In the genomic region with DNA sequence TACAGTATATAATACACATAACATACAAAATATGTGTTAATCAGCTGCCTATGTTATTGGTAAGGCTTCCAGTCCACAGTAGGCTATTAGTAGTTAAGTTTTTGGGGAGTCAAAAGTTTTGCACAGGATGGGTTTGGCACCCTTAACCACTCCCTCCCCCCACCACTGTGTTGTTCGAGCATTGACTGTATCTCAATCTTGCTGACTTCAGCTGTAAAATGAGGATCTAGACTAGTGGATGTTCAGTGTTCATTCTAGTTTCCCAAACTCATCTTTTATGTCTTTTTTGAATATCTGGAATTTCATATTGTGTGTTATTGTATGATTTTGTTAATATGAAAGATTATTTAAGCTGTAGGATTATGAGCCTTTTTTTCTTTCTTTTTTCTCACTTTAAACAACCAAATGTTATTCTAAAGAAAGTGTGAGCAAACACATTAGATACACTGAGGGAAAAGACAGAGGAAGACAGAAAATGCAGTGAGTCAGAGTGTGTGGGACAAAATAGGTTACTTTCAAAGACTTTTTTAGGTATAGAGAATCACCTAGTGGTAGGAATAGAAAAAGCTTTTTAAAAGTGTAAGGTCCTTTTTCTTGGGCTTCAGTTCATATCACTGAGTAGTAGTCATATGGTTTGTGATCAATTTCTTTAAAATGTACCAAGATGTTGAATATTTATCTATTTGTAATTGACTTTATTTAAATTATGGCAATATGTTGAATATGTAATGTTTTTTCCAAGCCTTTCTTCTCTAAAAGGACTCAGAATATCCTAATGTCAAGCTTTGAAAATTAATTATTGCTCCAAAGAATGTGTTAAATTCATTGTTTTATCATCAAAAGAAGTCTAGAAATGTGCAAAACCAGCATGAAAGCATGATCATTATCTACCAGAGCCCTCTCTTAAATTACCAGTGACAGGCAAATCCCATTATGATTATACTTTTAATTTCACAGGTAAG, we compare ENCODE assay signal across 10 cellular contexts. TPM values are rescaled to one million over a fixed set of nuclear protein-coding genes. Genes with fewer than 3 reads are reported as not detected.
A peak's percentile ranks its signal among the peaks of the same experiment; 100 is the strongest.
DNase-seq lines count a peak whose midpoint lies in the region; FAIRE-seq and TF ChIP-seq lines count a peak whose summit lies in the region.
"Had no signal": no experiment of that assay in that cellular context is flagged by ENCODE, and none has a peak within 500 bp of the region (broad histone marks: within the 10 kb centered on the region; RNA-seq: fewer than 3 reads in every experiment).

No MANE protein-coding gene starts in this region.

- peak; percentile 46 for DNase-seq in NCI-H1436 (lab: John Stamatoyannopoulos, UW)
- DNase-seq in NCI-H1436 treated with DMSO at 0.1 percent for 48 hours (lab: John Stamatoyannopoulos, UW) = no peak
- peak; percentile 65 for DNase-seq in HFFc6
- DNase-seq in NCI-H1694 (lab: John Stamatoyannopoulos, UW) = peak; percentile 43
- DNase-seq in adipocyte (ENCODE audit: low read depth) = peak; percentile 82
- no peak for DNase-seq in keratinocyte (ENCODE audit: low read depth, low spot score)
- DNase-seq in urothelium cell line (ENCODE audit: low spot score) = peak; percentile 35
- no peak for DNase-seq in anterior cingulate cortex (lab: John Stamatoyannopoulos, UW)

- no peaks in the 10 kb centered on the region for H3K79me2 ChIP-seq in keratinocyte (ENCODE audit: control insufficient read depth, insufficient read depth, low read length)

- no peak overlapping the region for H3K4me2 ChIP-seq in keratinocyte (ENCODE audit: control insufficient read depth, extremely low read depth, insufficient read depth, low read depth, low read length)

- dilution Hi-C loops in keratinocyte (cut with MboI; ENCODE audit: extremely low pct_ligation_motif_present, low sequenced_read_pairs) = no loop called here

- H3K27me3 ChIP-seq in adipocyte (replicated peaks; ENCODE audit: control insufficient read depth, insufficient read depth, low read length) (no peaks in the 10 kb centered on the region), keratinocyte (ENCODE audit: control insufficient read depth, extremely low read depth, insufficient read depth, low read length) (no peaks in the 10 kb centered on the region)
- H3K27me3 ChIP-seq: BLaER1 treated with 17β-estradiol and CSF1 and Interleukin-3, amounts not matched to agents 10 nM and 100 nM had no signal

- no peak overlapping the region for H3K4me3 Mint-ChIP-seq in HFFc6
- H3K4me3 Mint-ChIP-seq: activated naive CD8-positive, alpha-beta T cell had no signal

- H3K36me3 ChIP-seq in adipocyte (ENCODE audit: control insufficient read depth, insufficient read depth, low read length, severe bottlenecking) (no peaks in the 10 kb centered on the region), keratinocyte (ENCODE audit: control insufficient read depth in 2 of 2, extremely low read depth in 1 of 2, insufficient read depth in 2 of 2, low read length in 2 of 2) (no peaks in the 10 kb centered on the region)
- H3K36me3 ChIP-seq: BLaER1 treated with 17β-estradiol and CSF1 and Interleukin-3, amounts not matched to agents 10 nM and 100 nM had no signal

- peaks cover 42% of the 10 kb centered on the region for H3K4me1 Mint-ChIP-seq in HFFc6 (ENCODE audit: low read depth)

- H3K36me3 Mint-ChIP-seq in HFFc6 (ENCODE audit: low read depth) = no peaks in the 10 kb centered on the region
- H3K36me3 Mint-ChIP-seq: activated naive CD8-positive, alpha-beta T cell had no signal

- H3K9ac ChIP-seq in adipocyte (ENCODE audit: low read length) (no peak overlapping the region), keratinocyte (ENCODE audit: control insufficient read depth, extremely low read depth, insufficient read depth, low read length) (no peak overlapping the region)
- H3K9ac ChIP-seq: BLaER1 treated with 17β-estradiol and CSF1 and Interleukin-3, amounts not matched to agents 10 nM and 100 nM had no signal

- H2AFZ ChIP-seq in keratinocyte (ENCODE audit: control insufficient read depth, low read length) = no peak overlapping the region

- H3K4me3 ChIP-seq in adipocyte (ENCODE audit: low read length) (no peak overlapping the region), keratinocyte (ENCODE audit: control insufficient read depth in 2 of 3, extremely low read depth in 1 of 3, insufficient read depth in 2 of 3, low read depth in 1 of 3, low read length in 3 of 3) (no peak overlapping the region)
- H3K4me3 ChIP-seq: BLaER1 treated with 17β-estradiol and CSF1 and Interleukin-3, amounts not matched to agents 10 nM and 100 nM had no signal

- no peaks in the 10 kb centered on the region for H3K9me1 ChIP-seq in keratinocyte (ENCODE audit: control insufficient read depth, extremely low read depth, insufficient read depth, low read length)

- no peak for FAIRE-seq in keratinocyte (lab: Jason Lieb, UNC)
- FAIRE-seq in urothelium cell line (lab: Jason Lieb, UNC) = no peak

- peaks cover 21% of the 10 kb centered on the region for H3K4me1 ChIP-seq in adipocyte (ENCODE audit: control insufficient read depth, insufficient read depth, low read length)
- H3K4me1 ChIP-seq in keratinocyte (ENCODE audit: control insufficient read depth, extremely low read depth, insufficient read depth, low read length) = peaks cover 32% of the 10 kb centered on the region

- peak; percentile 94 for TF ChIP-seq CTCF in HFFc6 (IDR thresholded peaks at IDR 0.05)
- peak in 2 of 3 experiments; percentile 59 to 86 for TF ChIP-seq CTCF in keratinocyte (optimal IDR thresholded peaks at IDR 0.05 in 1 of 3, IDR thresholded peaks at IDR 0.05 in 1 of 3, conservative IDR thresholded peaks at IDR 0.05 in 1 of 3; ENCODE audit: extremely low read depth in 1 of 3, insufficient read depth in 2 of 3, low read length in 3 of 3)

- peak overlapping the region; percentile 20; the same call in 1 of the 2 replicates for H3K27ac Mint-ChIP-seq in HFFc6
- H3K27ac Mint-ChIP-seq: activated naive CD8-positive, alpha-beta T cell had no signal

- no peaks in the 10 kb centered on the region for H4K20me1 ChIP-seq in keratinocyte (ENCODE audit: control insufficient read depth, extremely low read depth, insufficient read depth, low read length)
- H4K20me1 ChIP-seq: BLaER1 treated with 17β-estradiol and CSF1 and Interleukin-3, amounts not matched to agents 10 nM and 100 nM had no signal

- no peak overlapping the region for H3K27ac ChIP-seq in keratinocyte (ENCODE audit: control insufficient read depth, insufficient read depth, low read length)
- H3K27ac ChIP-seq: BLaER1 treated with 17β-estradiol and CSF1 and Interleukin-3, amounts not matched to agents 10 nM and 100 nM had no signal

- no peaks in the 10 kb centered on the region for H3K9me3 Mint-ChIP-seq in HFFc6

- H3K9me3 ChIP-seq in adipocyte (ENCODE audit: control insufficient read depth, low read length) (no peaks in the 10 kb centered on the region), keratinocyte (ENCODE audit: control insufficient read depth, low read depth, low read length) (no peaks in the 10 kb centered on the region)
- H3K9me3 ChIP-seq: BLaER1 treated with 17β-estradiol and CSF1 and Interleukin-3, amounts not matched to agents 10 nM and 100 nM had no signal

- peaks cover 4% of the 10 kb centered on the region for H3K27me3 Mint-ChIP-seq in HFFc6 (ENCODE audit: insufficient read depth)

RNA-seq across cellular contexts. Expression of gene CENPF, which starts 17.9 kb away (rescaled TPM):
- total RNA-seq in HFFc6 (2021; fragmentation: NEBNext Ultra II Directional; extraction: Animal tissue kit (Norgen Biotek cat#: 25700)) = 10 to 100 TPM; 36.8 to 79.2 (median 76.6) TPM
- 1.4 to 14.4 TPM (median 13.7 TPM) in 3 replicates for polyA plus RNA-seq in keratinocyte
- 1.6 TPM for polyA plus RNA-seq in keratinocyte (2011; ENCODE audit: low read depth)
- 2.3 and 3.1 TPM in 2 replicates for polyA plus RNA-seq in keratinocyte (2011; cell fraction: cytosol; rRNA removed)
- 6.1 and 8.8 TPM in 2 replicates for polyA plus RNA-seq in keratinocyte (2011; cell fraction: nucleus; rRNA removed)
- polyA plus RNA-seq in keratinocyte (2012; ENCODE audit: low replicate concordance) = 0.62 and 18.4 TPM in 2 replicates
- polyA minus RNA-seq in keratinocyte = 0.99 to 10.7 TPM (median 1.1 TPM) in 3 replicates
- polyA minus RNA-seq in keratinocyte (2011; cell fraction: cytosol; rRNA and poly(A)+ RNA removed) = 1.7 TPM
- 2.4 and 5.7 TPM in 2 replicates for polyA minus RNA-seq in keratinocyte (2011; cell fraction: nucleus; rRNA and poly(A)+ RNA removed)

RNA-seq across cellular contexts. Expression of gene PTPN14, which starts 33.7 kb away (rescaled TPM):
- 100 to 1,000 TPM in 4 of 6 experiments, 10 to 100 TPM in 2; 93.6 to 140 (median 106) TPM for total RNA-seq in HFFc6 (2021; fragmentation: NEBNext Ultra II Directional; extraction: Animal tissue kit (Norgen Biotek cat#: 25700))
- 28.0 to 59.9 TPM (median 29.9 TPM) in 3 replicates for polyA plus RNA-seq in keratinocyte
- polyA plus RNA-seq in keratinocyte (2011; ENCODE audit: low read depth) = 16.1 TPM
- 22.9 and 31.8 TPM in 2 replicates for polyA plus RNA-seq in keratinocyte (2011; cell fraction: cytosol; rRNA removed)
- polyA plus RNA-seq in keratinocyte (2011; cell fraction: nucleus; rRNA removed) = 67.8 and 76.2 TPM in 2 replicates
- polyA plus RNA-seq in keratinocyte (2012; ENCODE audit: low replicate concordance) = 23.6 and 44.7 TPM in 2 replicates
- polyA minus RNA-seq in keratinocyte = 115 to 156 TPM (median 131 TPM) in 3 replicates
- 92.3 TPM for polyA minus RNA-seq in keratinocyte (2011; cell fraction: cytosol; rRNA and poly(A)+ RNA removed)
- 167 and 251 TPM in 2 replicates for polyA minus RNA-seq in keratinocyte (2011; cell fraction: nucleus; rRNA and poly(A)+ RNA removed)

Comparison
In these comparisons a context has a peak if more than half of its experiments do, and no peak if none do; other contexts are left out.
1. DNase-seq: peak in NCI-H1436 (single experiment), HFFc6 (single experiment), NCI-H1694 (single experiment), adipocyte (single experiment) and urothelium cell line (single experiment); none in NCI-H1436 treated with DMSO at 0.1 percent for 48 hours (single experiment), keratinocyte (single experiment) and anterior cingulate cortex (0 of 58).